8 cellular contexts compared by ENCODE assay signal in the genomic region with DNA sequence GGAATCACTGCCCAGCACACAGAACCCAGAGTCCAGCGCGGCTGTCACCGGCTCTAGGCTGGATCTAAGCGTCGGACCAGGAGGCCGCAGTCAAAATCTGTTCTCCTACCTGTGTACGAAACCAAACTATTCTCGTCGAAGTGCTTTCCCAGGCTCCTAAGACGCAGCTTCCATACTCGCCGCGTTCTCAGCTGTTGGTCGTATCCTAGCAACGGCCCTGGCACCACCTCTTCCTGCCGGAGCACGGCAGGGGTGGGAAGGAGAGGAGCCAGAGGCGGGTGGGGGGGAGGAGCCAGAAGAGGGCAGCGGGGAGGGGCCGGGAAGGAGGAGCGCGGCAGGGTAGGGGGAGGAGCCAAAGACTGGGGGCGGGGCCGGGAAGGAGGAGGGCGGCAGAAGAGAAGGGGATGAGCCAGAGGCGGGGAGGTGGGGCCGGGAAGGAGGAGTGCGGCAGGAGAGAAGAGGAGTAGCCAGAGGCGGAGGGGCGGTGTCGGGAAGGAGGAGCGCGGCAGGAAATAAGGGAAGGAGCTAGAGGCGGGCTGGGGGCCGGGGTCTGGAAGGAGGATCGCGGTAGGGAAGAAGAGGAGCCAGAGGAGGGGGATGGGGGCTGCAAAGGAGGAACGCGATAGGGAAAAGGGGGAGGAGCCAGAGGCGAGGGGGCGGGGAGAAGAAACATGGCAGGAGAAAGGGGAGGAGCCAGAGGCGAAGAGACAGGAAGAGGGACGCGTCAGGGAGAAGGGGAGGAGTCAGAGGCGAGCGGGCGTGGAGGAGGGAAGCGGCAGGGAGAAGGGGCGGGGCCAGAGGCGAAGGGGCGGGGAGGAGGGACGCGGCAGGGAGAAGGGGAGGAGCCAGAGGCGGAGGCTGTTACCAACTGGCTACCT. TPM values are rescaled to one million over a fixed set of nuclear protein-coding genes. Genes with fewer than 3 reads are reported as not detected.
DNase-seq lines count a peak whose midpoint lies in the region; ATAC-seq and TF ChIP-seq lines count a peak whose summit lies in the region.

A gene (minus strand): TSS at position 213 of the 878 bp plus-strand sequence. CDS start 22,255 bp downstream, outside the sequence.

- WGBS in GM23248 (ENCODE audit: low coverage in 1 of 2, low lambda C conversion rate in 2 of 2, missing lambda C conversion rate in 2 of 2), 2 experiments, result 0 to 2% methylated on average over 17 to 54 of the region's 54 CpGs

- H3K36me3 ChIP-seq in DND-41 (ENCODE audit: insufficient read depth, low read length) (no peaks in the 10 kb centered on the region), GM23248 (ENCODE audit: low read depth) (no peaks in the 10 kb centered on the region)

- H3K27me3 ChIP-seq in DND-41 (ENCODE audit: insufficient read depth, low read length, poor library complexity), result no peaks in the 10 kb centered on the region
- H3K27me3 ChIP-seq in GM23248 (replicated peaks; ENCODE audit: insufficient read depth), result 0 out of 2 replicates have a peak, but pooled peaks cover 3% of the 10 kb centered on the region

- H3K9me2 ChIP-seq in GM23248 (ENCODE audit: insufficient read depth), result no peaks in the 10 kb centered on the region

- in situ Hi-C loops in GM23248 (cut with MboI), result no loop called here

- H3K4me1 ChIP-seq in DND-41 (ENCODE audit: insufficient read depth, low read length) (peaks cover 17% of the 10 kb centered on the region), GM23248 (ENCODE audit: insufficient read depth) (peaks cover 20% of the 10 kb centered on the region)

- peaks cover 22% of the 10 kb centered on the region for H3K4me1 Mint-ChIP-seq in activated T-helper 17 cell treated with anti-CD3 and anti-CD28 coated beads, Interleukin-2, amount 50 U/mL, for 72 hours
- peaks cover 10 to 34% (median 24%) of the 10 kb centered on the region in 4 donors for H3K4me1 Mint-ChIP-seq in naive thymus-derived CD8-positive, alpha-beta T cell
- peaks cover 14 to 15% of the 10 kb centered on the region in 2 donors for H3K4me1 Mint-ChIP-seq in stimulated activated naive B cell treated with anti-CD40 and anti-IgM and Interleukin-4, amounts not matched to agents 10 μg/mL and 1 μg/mL and 100 μg/mL, for 72 hours

- peak within 1 kb of the TSS; percentile 55 for H3K9ac ChIP-seq in DND-41 (ENCODE audit: low read depth, low read length)
- peak within 1 kb of the TSS; percentile 66 for H3K9ac ChIP-seq in GM23248

- H3K36me3 Mint-ChIP-seq in activated T-helper 17 cell treated with anti-CD3 and anti-CD28 coated beads, Interleukin-2, amount 50 U/mL, for 72 hours (ENCODE audit: low read depth), result no peaks in the 10 kb centered on the region
- H3K36me3 Mint-ChIP-seq in naive thymus-derived CD8-positive, alpha-beta T cell, result peaks cover 0 to 4% (median 0%) of the 10 kb centered on the region in 3 donors
- peaks cover 0 to 3% of the 10 kb centered on the region in 2 donors for H3K36me3 Mint-ChIP-seq in stimulated activated naive B cell treated with anti-CD40 and anti-IgM and Interleukin-4, amounts not matched to agents 10 μg/mL and 1 μg/mL and 100 μg/mL, for 72 hours

- H3F3A ChIP-seq in GM23248 (ENCODE audit: insufficient read depth), result peaks cover 18% of the 10 kb centered on the region

- H3K9me3 Mint-ChIP-seq in activated T-helper 17 cell treated with anti-CD3 and anti-CD28 coated beads, Interleukin-2, amount 50 U/mL, for 72 hours, result no peaks in the 10 kb centered on the region
- no peaks in the 10 kb centered on the region for H3K9me3 Mint-ChIP-seq in naive thymus-derived CD8-positive, alpha-beta T cell
- no peaks in the 10 kb centered on the region for H3K9me3 Mint-ChIP-seq in stimulated activated naive B cell treated with anti-CD40 and anti-IgM and Interleukin-4, amounts not matched to agents 10 μg/mL and 1 μg/mL and 100 μg/mL, for 72 hours

- H3K4me3 Mint-ChIP-seq in activated T-helper 17 cell treated with anti-CD3 and anti-CD28 coated beads, Interleukin-2, amount 50 U/mL, for 72 hours, result peak within 1 kb of the TSS; percentile 90
- H3K4me3 Mint-ChIP-seq in naive thymus-derived CD8-positive, alpha-beta T cell, result peak within 1 kb of the TSS; percentile 72 to 96 (median 90)
- peak within 1 kb of the TSS; percentile 88 to 99 for H3K4me3 Mint-ChIP-seq in stimulated activated naive B cell treated with anti-CD40 and anti-IgM and Interleukin-4, amounts not matched to agents 10 μg/mL and 1 μg/mL and 100 μg/mL, for 72 hours

- H2AFZ ChIP-seq in DND-41 (ENCODE audit: low read depth, low read length) (peak within 1 kb of the TSS; percentile 84), GM23248 (peak within 1 kb of the TSS; percentile 92)

- H3K27ac ChIP-seq in DND-41 (ENCODE audit: low read length), result peak within 1 kb of the TSS; percentile 81
- peak within 1 kb of the TSS; percentile 29 for H3K27ac ChIP-seq in GM23248

- H3K4me3 ChIP-seq in DND-41 (ENCODE audit: low read depth in 1 of 2, low read length in 2 of 2), result peak within 1 kb of the TSS; percentile 33 to 70; a peak in 3 of 4 replicates
- H3K4me3 ChIP-seq in GM23248, result peak within 1 kb of the TSS; percentile 70
- peak within 1 kb of the TSS; percentile 69 for H3K4me3 ChIP-seq in fibroblast of mammary gland (ENCODE audit: control insufficient read depth, low read depth, low read length)

- peaks cover 17% of the 10 kb centered on the region for H3K27me3 Mint-ChIP-seq in activated T-helper 17 cell treated with anti-CD3 and anti-CD28 coated beads, Interleukin-2, amount 50 U/mL, for 72 hours
- peaks cover 7 to 15% (median 8%) of the 10 kb centered on the region in 5 donors for H3K27me3 Mint-ChIP-seq in naive thymus-derived CD8-positive, alpha-beta T cell
- peaks cover 17 to 21% of the 10 kb centered on the region in 2 donors for H3K27me3 Mint-ChIP-seq in stimulated activated naive B cell treated with anti-CD40 and anti-IgM and Interleukin-4, amounts not matched to agents 10 μg/mL and 1 μg/mL and 100 μg/mL, for 72 hours

- H3K9me3 ChIP-seq in DND-41 (ENCODE audit: insufficient read depth, low read length, severe bottlenecking) (no peaks in the 10 kb centered on the region), GM23248 (ENCODE audit: low read depth) (no peaks in the 10 kb centered on the region)

- H3K79me2 ChIP-seq in DND-41 (ENCODE audit: insufficient read depth, low read length) (no peaks in the 10 kb centered on the region), GM23248 (ENCODE audit: insufficient read depth) (no peaks in the 10 kb centered on the region)

- peak; percentile 83 for ATAC-seq in DND-41 (ENCODE audit: insufficient read depth, low read depth)
- ATAC-seq in activated T-helper 17 cell treated with anti-CD3 and anti-CD28 coated beads, Interleukin-2, amount 50 U/mL, for 72 hours (replicated peaks), result peak; percentile 86
- peak; percentile 74 to 79 for ATAC-seq in naive thymus-derived CD8-positive, alpha-beta T cell
- ATAC-seq in stimulated activated naive B cell treated with anti-CD40 and anti-IgM and Interleukin-4, amounts not matched to agents 10 μg/mL and 1 μg/mL and 100 μg/mL, for 72 hours (replicated peaks), result peak; percentile 79 to 85

- H3K4me2 ChIP-seq in DND-41 (ENCODE audit: insufficient read depth, low read length) (peak within 1 kb of the TSS; percentile 83), GM23248 (ENCODE audit: unreplicated experiment) (peak within 1 kb of the TSS; percentile 89)

- H4K20me1 ChIP-seq in DND-41 (ENCODE audit: insufficient read depth, low read length) (no peaks in the 10 kb centered on the region), GM23248 (ENCODE audit: insufficient read depth) (no peaks in the 10 kb centered on the region)

- TF ChIP-seq CTCF in DND-41 (IDR thresholded peaks at IDR 0.05; ENCODE audit: borderline replicate concordance, extremely low read depth, low read length, poor library complexity, severe bottlenecking) (no peak), fibroblast of mammary gland (conservative IDR thresholded peaks at IDR 0.05; ENCODE audit: control insufficient read depth, insufficient read depth, low read depth, low read length) (no peak)

- peak; percentile 97 for DNase-seq in DND-41
- DNase-seq in GM23248, result peak; percentile 99
- DNase-seq in Kasumi-1 (lab: John Stamatoyannopoulos, UW), result peak; percentile 96
- peak; percentile 96 for DNase-seq in RKO (ENCODE audit: low spot score)
- peak; percentile 95 for DNase-seq in fibroblast of mammary gland (ENCODE audit: low read depth)
- peak; percentile 82 to 96 (median 88) for DNase-seq in naive thymus-derived CD8-positive, alpha-beta T cell
- peak; percentile 85 for DNase-seq in stimulated activated naive B cell treated with anti-CD40 and anti-IgM and Interleukin-4, amounts not matched to agents 10 μg/mL and 1 μg/mL and 100 μg/mL, for 72 hours

- peak within 1 kb of the TSS; percentile 91 for H3K27ac Mint-ChIP-seq in activated T-helper 17 cell treated with anti-CD3 and anti-CD28 coated beads, Interleukin-2, amount 50 U/mL, for 72 hours
- H3K27ac Mint-ChIP-seq in naive thymus-derived CD8-positive, alpha-beta T cell, result peak within 1 kb of the TSS; percentile 34 to 97 (median 88)
- H3K27ac Mint-ChIP-seq in stimulated activated naive B cell treated with anti-CD40 and anti-IgM and Interleukin-4, amounts not matched to agents 10 μg/mL and 1 μg/mL and 100 μg/mL, for 72 hours, result peak within 1 kb of the TSS; percentile 93

- POLR2A ChIA-PET in naive thymus-derived CD8-positive, alpha-beta T cell (lab: Charles Lee), result interaction anchor here (0.5 to 3.0 kb wide), 4 partner anchors 22 to 186 kb away, joined by 3 to 37 read pairs (median 3); a partner anchor contains a TSS

RNA-seq across cellular contexts. Expression of the gene that starts here (rescaled TPM):
- total RNA-seq in GM23248 (2014; rRNA removed; shearing (Covaris generic)), result 0.13 TPM in 1 of 2 replicates, not detected in the other
- polyA plus RNA-seq in GM23248 (2016; fragmentation: Nextera tagmentation; extraction: Ambion mirVana), result 0.10 TPM in 1 of 2 replicates, not detected in the other
- under 1 TPM in 1 of 2 donors, not detected in 1; 0.16 TPM for total RNA-seq in activated T-helper 17 cell treated with anti-CD3 and anti-CD28 coated beads, Interleukin-2, amount 50 U/mL, for 72 hours
- total RNA-seq in naive thymus-derived CD8-positive, alpha-beta T cell, result under 1 TPM in 1 of 2 experiments, not detected in 1; 0.16 TPM
- polyA plus RNA-seq in naive thymus-derived CD8-positive, alpha-beta T cell, result under 1 TPM in 1 of 3 donors, not detected in 2; 0.08 TPM

Comparison
In these comparisons a context has a peak if more than half of its experiments do, and no peak if none do; other contexts are left out.
1. Peak in every context shown above with its lines: DNase-seq, ATAC-seq, H3K4me3 ChIP-seq and H3K27ac ChIP-seq.
2. Peak in DNase-seq, H3K4me3 ChIP-seq, H3K27ac ChIP-seq, H3K9ac ChIP-seq and H3K4me2 ChIP-seq in GM23248; RNA of the gene not detected or under 1 TPM.
3. Peak in ATAC-seq in activated T-helper 17 cell treated with anti-CD3 and anti-CD28 coated beads, Interleukin-2, amount 50 U/mL, for 72 hours; RNA of the gene not detected or under 1 TPM.
4. Peak in DNase-seq and ATAC-seq in naive thymus-derived CD8-positive, alpha-beta T cell; RNA of the gene not detected or under 1 TPM.